Comparison of ENCODE assay signal across 1 cellular context in genomic region chr9:137067860-137068538, GRCh38.
TF ChIP-seq lines count a peak whose summit lies in the region.

No MANE protein-coding gene starts in this region.

TF ChIP-seq in HepG2, 621 proteins besides CTCF, POLR2A, EP300 and RAD21 (continued from another document and continues in another):
- TF ChIP-seq MNT (IDR thresholded peaks at IDR 0.05) = no peak
- TF ChIP-seq ZNF460 (CRISPR knock-in tag; IDR thresholded peaks at IDR 0.05; ENCODE audit: borderline replicate concordance) = no peak
- no peak for TF ChIP-seq ZNF329 (CRISPR knock-in tag; IDR thresholded peaks at IDR 0.05; ENCODE audit: low read depth)
- TF ChIP-seq PRPF4 (IDR thresholded peaks at IDR 0.05; ENCODE audit: low read depth, low read length, poor library complexity, severe bottlenecking) = no peak
- peak; percentile 37; the same call in 1 of the 2 replicates for TF ChIP-seq ZNF605 (CRISPR knock-in tag; IDR thresholded peaks at IDR 0.05)
- no peak for TF ChIP-seq ZNF10 (CRISPR knock-in tag; IDR thresholded peaks at IDR 0.05; ENCODE audit: borderline replicate concordance, low read depth)
- no peak for TF ChIP-seq KAT7 (CRISPR knock-in tag; IDR thresholded peaks at IDR 0.05; ENCODE audit: borderline replicate concordance)
- TF ChIP-seq NR2C2 (CRISPR knock-in tag; IDR thresholded peaks at IDR 0.05; ENCODE audit: borderline replicate concordance) = no peak
- TF ChIP-seq ZNF564 (CRISPR knock-in tag; IDR thresholded peaks at IDR 0.05) = peak; percentile 63; the same call in 1 of the 2 replicates
- no peak for TF ChIP-seq NFKBIZ (CRISPR knock-in tag; IDR thresholded peaks at IDR 0.05)
- no peak for TF ChIP-seq ZNF512 (CRISPR knock-in tag; IDR thresholded peaks at IDR 0.05)
- peak; percentile 73; the same call in 1 of the 2 replicates for TF ChIP-seq KDM3A (CRISPR knock-in tag; IDR thresholded peaks at IDR 0.05; ENCODE audit: low read depth)
- TF ChIP-seq HNF1B (CRISPR knock-in tag; IDR thresholded peaks at IDR 0.05) = peak; percentile 76
- TF ChIP-seq ZNF572 (CRISPR knock-in tag; IDR thresholded peaks at IDR 0.05) = peak; percentile 35; the same call in 1 of the 2 replicates
- no peak for TF ChIP-seq ZNF367 (CRISPR knock-in tag; IDR thresholded peaks at IDR 0.05; ENCODE audit: borderline replicate concordance)
- no peak for TF ChIP-seq FOXK1 (CRISPR knock-in tag; IDR thresholded peaks at IDR 0.05; ENCODE audit: borderline replicate concordance, low read depth)
- TF ChIP-seq E2F2 (CRISPR knock-in tag; IDR thresholded peaks at IDR 0.05; ENCODE audit: borderline replicate concordance) = peak; percentile 51; the same call in 1 of the 2 replicates
- no peak for TF ChIP-seq ZNF766 (CRISPR knock-in tag; IDR thresholded peaks at IDR 0.05; ENCODE audit: borderline replicate concordance)
- TF ChIP-seq SKIL (CRISPR knock-in tag; IDR thresholded peaks at IDR 0.05; ENCODE audit: borderline replicate concordance) = no peak
- TF ChIP-seq ZNF253 (CRISPR knock-in tag; IDR thresholded peaks at IDR 0.05; ENCODE audit: borderline replicate concordance) = no peak
- TF ChIP-seq TBP (CRISPR knock-in tag; IDR thresholded peaks at IDR 0.05) = no peak
- no peak for TF ChIP-seq POLR2G (IDR thresholded peaks at IDR 0.05; ENCODE audit: low read depth, low read length)
- TF ChIP-seq HNF4A (CRISPR knock-in tag; IDR thresholded peaks at IDR 0.05) = peak; percentile 48; the same call in 1 of the 2 replicates
- TF ChIP-seq POLR2AphosphoS5 (IDR thresholded peaks at IDR 0.05; ENCODE audit: low read depth, low read length) = no peak
- no peak for TF ChIP-seq GPN1 (CRISPR knock-in tag; IDR thresholded peaks at IDR 0.05; ENCODE audit: borderline replicate concordance)
- TF ChIP-seq CREM (IDR thresholded peaks at IDR 0.05) = no peak
- no peak for TF ChIP-seq CREM (CRISPR knock-in tag; IDR thresholded peaks at IDR 0.05)
- TF ChIP-seq HNRNPLL (IDR thresholded peaks at IDR 0.05; ENCODE audit: low read depth, low read length, poor library complexity, severe bottlenecking) = no peak
- TF ChIP-seq IRX3 (CRISPR knock-in tag; IDR thresholded peaks at IDR 0.05; ENCODE audit: borderline replicate concordance, low read depth) = no peak
- TF ChIP-seq TBL1XR1 (IDR thresholded peaks at IDR 0.05; ENCODE audit: borderline replicate concordance, low read length, partially characterized antibody) = no peak
- TF ChIP-seq ZNF180 (CRISPR knock-in tag; IDR thresholded peaks at IDR 0.05; ENCODE audit: borderline replicate concordance, low read depth) = no peak
- peak; percentile 48; the same call in 1 of the 2 replicates for TF ChIP-seq SALL1 (CRISPR knock-in tag; IDR thresholded peaks at IDR 0.05)
- TF ChIP-seq NFIB (CRISPR knock-in tag; IDR thresholded peaks at IDR 0.05; ENCODE audit: borderline replicate concordance) = no peak
- no peak for TF ChIP-seq ZNF160 (CRISPR knock-in tag; IDR thresholded peaks at IDR 0.05)
- no peak for TF ChIP-seq KDM4B (CRISPR knock-in tag; IDR thresholded peaks at IDR 0.05)
- no peak for TF ChIP-seq ZBTB2 (CRISPR knock-in tag; IDR thresholded peaks at IDR 0.05; ENCODE audit: low read depth)
- no peak for TF ChIP-seq AKNA (CRISPR knock-in tag; IDR thresholded peaks at IDR 0.05; ENCODE audit: borderline replicate concordance)
- no peak for TF ChIP-seq RBM39 (IDR thresholded peaks at IDR 0.05; ENCODE audit: low read depth, low read length, poor library complexity, severe bottlenecking)
- 0 out of 2 replicates have a peak, but pooled peaks have one; percentile 48 for TF ChIP-seq NFATC3 (CRISPR knock-in tag; IDR thresholded peaks at IDR 0.05)
- TF ChIP-seq ZBTB34 (CRISPR knock-in tag; IDR thresholded peaks at IDR 0.05) = peak; percentile 59; the same call in 1 of the 2 replicates
- no peak for TF ChIP-seq NRL (CRISPR knock-in tag; IDR thresholded peaks at IDR 0.05; ENCODE audit: borderline replicate concordance)
- peak; percentile 78 for TF ChIP-seq ZNF747 (CRISPR knock-in tag; IDR thresholded peaks at IDR 0.05; ENCODE audit: borderline replicate concordance)
- no peak for TF ChIP-seq TOE1 (CRISPR knock-in tag; IDR thresholded peaks at IDR 0.05)
- no peak; the same call in 1 of the 2 replicates for TF ChIP-seq DRAP1 (CRISPR knock-in tag; IDR thresholded peaks at IDR 0.05)
- TF ChIP-seq ZNF589 (CRISPR knock-in tag; conservative IDR thresholded peaks at IDR 0.05) = no peak
- TF ChIP-seq HNRNPUL1 (IDR thresholded peaks at IDR 0.05; ENCODE audit: low read depth, low read length) = no peak
- no peak for TF ChIP-seq MBNL3 (CRISPR knock-in tag; conservative IDR thresholded peaks at IDR 0.05)
